ENCODE assay signal across 8 cellular contexts in genomic region chr1:155051777-155052398, GRCh38. TPM values are rescaled to one million over a fixed set of nuclear protein-coding genes. Genes with fewer than 3 reads are reported as not detected.
A peak's percentile ranks its signal among the peaks of the same experiment; 100 is the strongest.
DNase-seq lines count a peak whose midpoint lies in the region; ATAC-seq and TF ChIP-seq lines count a peak whose summit lies in the region.

No MANE protein-coding gene starts in this region.

- intact Hi-C loops in cardiac septum (cut with DNase I), result loop anchor here (2.0 to 5.0 kb wide), 3 partner anchors 33 to 85 kb away; partner anchors contain the start of genes SLC50A1 and ZBTB7B

- no peaks in the 10 kb centered on the region for H3K27me3 ChIP-seq in parathyroid adenoma (ENCODE audit: control insufficient read depth, insufficient read depth, low read length)

- DNase-seq in ELF-1 (ENCODE audit: low read depth, low spot score) (peak; percentile 37), HK-2 (ENCODE audit: unreplicated experiment) (peak; percentile 65), SK-N-MC (ENCODE audit: low read depth, low spot score) (no peak), cardiac septum (ENCODE audit: low spot score) (peak; percentile 85)
- DNase-seq in activated naive CD8-positive, alpha-beta T cell treated with anti-CD3 and anti-CD28 coated beads, Interleukin-2, amount 50 U/mL, for 24 hours, result peak; percentile 46

- peaks cover 7% of the 10 kb centered on the region for H3K36me3 Mint-ChIP-seq in activated naive CD8-positive, alpha-beta T cell treated with anti-CD3 and anti-CD28 coated beads, Interleukin-2, amount 50 U/mL, for 24 hours (ENCODE audit: low read depth)

- H3K9me3 ChIP-seq in SK-N-MC (ENCODE audit: low read depth, low read length) (no peaks in the 10 kb centered on the region), parathyroid adenoma (ENCODE audit: control insufficient read depth, low read length) (no peaks in the 10 kb centered on the region)

- H3K9ac ChIP-seq in SK-N-MC (ENCODE audit: insufficient read length) (peak overlapping the region; percentile 75), parathyroid adenoma (peak overlapping the region; percentile 19)

- no peaks in the 10 kb centered on the region for H3K9me3 Mint-ChIP-seq in activated naive CD8-positive, alpha-beta T cell treated with anti-CD3 and anti-CD28 coated beads, Interleukin-2, amount 50 U/mL, for 24 hours

- H3K4me3 ChIP-seq in SK-N-MC (peak overlapping the region; percentile 97), parathyroid adenoma (ENCODE audit: low read depth, low read length) (peak overlapping the region; percentile 82)

- no peaks in the 10 kb centered on the region for H3K27me3 Mint-ChIP-seq in activated naive CD8-positive, alpha-beta T cell treated with anti-CD3 and anti-CD28 coated beads, Interleukin-2, amount 50 U/mL, for 24 hours

- no peaks in the 10 kb centered on the region for H3K79me2 ChIP-seq in parathyroid adenoma

- peak overlapping the region; percentile 61 for H3K27ac Mint-ChIP-seq in activated naive CD8-positive, alpha-beta T cell treated with anti-CD3 and anti-CD28 coated beads, Interleukin-2, amount 50 U/mL, for 24 hours

- H3K27ac ChIP-seq in SK-N-MC (no peak overlapping the region), parathyroid adenoma (peak overlapping the region; percentile 66)

- H2AFZ ChIP-seq in parathyroid adenoma, result peak overlapping the region; percentile 68

- H3K4me3 Mint-ChIP-seq in activated naive CD8-positive, alpha-beta T cell treated with anti-CD3 and anti-CD28 coated beads, Interleukin-2, amount 50 U/mL, for 24 hours, result peak overlapping the region; percentile 81

- H3K4me2 ChIP-seq in parathyroid adenoma (ENCODE audit: low read length), result peak overlapping the region; percentile 97

- no peaks in the 10 kb centered on the region for H3K4me1 ChIP-seq in parathyroid adenoma

- H3K36me3 ChIP-seq in SK-N-MC (ENCODE audit: insufficient read depth, low read length), result no peaks in the 10 kb centered on the region
- no peaks in the 10 kb centered on the region for H3K36me3 ChIP-seq in parathyroid adenoma (ENCODE audit: control insufficient read depth, insufficient read depth, low read length)

- no peak for ATAC-seq in activated naive CD8-positive, alpha-beta T cell treated with anti-CD3 and anti-CD28 coated beads, Interleukin-2, amount 50 U/mL, for 24 hours
- no peak for ATAC-seq in HG02623 (IDR thresholded peaks at IDR 0.05; ENCODE audit: unreplicated experiment)
- no peak for ATAC-seq in GM18520 (IDR thresholded peaks at IDR 0.05; ENCODE audit: unreplicated experiment)

- peaks cover 25% of the 10 kb centered on the region for H3K4me1 Mint-ChIP-seq in activated naive CD8-positive, alpha-beta T cell treated with anti-CD3 and anti-CD28 coated beads, Interleukin-2, amount 50 U/mL, for 24 hours

- TF ChIP-seq CTCF in parathyroid adenoma (IDR thresholded peaks at IDR 0.05), result no peak

RNA-seq across cellular contexts. Expression of gene ADAM15, which starts 0.8 kb away (rescaled TPM):
- total RNA-seq in cardiac septum, result 69.9 TPM

RNA-seq across cellular contexts. Expression of gene EFNA4, which starts 11.7 kb away (rescaled TPM):
- 1.9 TPM for total RNA-seq in cardiac septum

RNA-seq across cellular contexts. Expression of gene DCST1, which starts 18.3 kb away (rescaled TPM):
- not detected for total RNA-seq in cardiac septum

RNA-seq across cellular contexts. Expression of gene DCST2, which starts 18.3 kb away (rescaled TPM):
- total RNA-seq in cardiac septum, result 0.51 TPM

RNA-seq across cellular contexts. Expression of gene EFNA3, which starts 26.7 kb away (rescaled TPM):
- 1.2 TPM for total RNA-seq in cardiac septum
